In genomic region chr1:114756949-114757454, GRCh38 we compare ENCODE assay signal across 1 cellular context.
A peak's percentile ranks its signal among the peaks of the same experiment; 100 is the strongest.
TF ChIP-seq lines count a peak whose summit lies in the region.

No MANE protein-coding gene starts in this region.

TF ChIP-seq in K562, 482 proteins besides CTCF, POLR2A, EP300 and RAD21 (continued from another document):
- no peak for TF ChIP-seq ZNF639 (CRISPR knock-in tag; conservative IDR thresholded peaks at IDR 0.05 in 1 of 2, IDR thresholded peaks at IDR 0.05 in 1 of 2)
- peak; percentile 19; the same call in 1 of the 2 replicates for TF ChIP-seq ETV5 (CRISPR knock-in tag; IDR thresholded peaks at IDR 0.05; ENCODE audit: low read depth)
- peak in 1 of 2 experiments; percentile 80; a peak in 2 of 4 replicates for TF ChIP-seq HDAC1 (IDR thresholded peaks at IDR 0.05)
- TF ChIP-seq KLF13 (tag; IDR thresholded peaks at IDR 0.05; ENCODE audit: borderline replicate concordance, low read depth): 0 out of 2 replicates have a peak, but pooled peaks have one; percentile 40
- TF ChIP-seq SIN3A (IDR thresholded peaks at IDR 0.05; ENCODE audit: borderline replicate concordance in 2 of 2, control insufficient read depth in 1 of 2, low read depth in 2 of 2, low read length in 2 of 2): 0 out of 4 replicates have a peak, but pooled peaks have one; percentile 5 to 75
- TF ChIP-seq, protein P1, sequence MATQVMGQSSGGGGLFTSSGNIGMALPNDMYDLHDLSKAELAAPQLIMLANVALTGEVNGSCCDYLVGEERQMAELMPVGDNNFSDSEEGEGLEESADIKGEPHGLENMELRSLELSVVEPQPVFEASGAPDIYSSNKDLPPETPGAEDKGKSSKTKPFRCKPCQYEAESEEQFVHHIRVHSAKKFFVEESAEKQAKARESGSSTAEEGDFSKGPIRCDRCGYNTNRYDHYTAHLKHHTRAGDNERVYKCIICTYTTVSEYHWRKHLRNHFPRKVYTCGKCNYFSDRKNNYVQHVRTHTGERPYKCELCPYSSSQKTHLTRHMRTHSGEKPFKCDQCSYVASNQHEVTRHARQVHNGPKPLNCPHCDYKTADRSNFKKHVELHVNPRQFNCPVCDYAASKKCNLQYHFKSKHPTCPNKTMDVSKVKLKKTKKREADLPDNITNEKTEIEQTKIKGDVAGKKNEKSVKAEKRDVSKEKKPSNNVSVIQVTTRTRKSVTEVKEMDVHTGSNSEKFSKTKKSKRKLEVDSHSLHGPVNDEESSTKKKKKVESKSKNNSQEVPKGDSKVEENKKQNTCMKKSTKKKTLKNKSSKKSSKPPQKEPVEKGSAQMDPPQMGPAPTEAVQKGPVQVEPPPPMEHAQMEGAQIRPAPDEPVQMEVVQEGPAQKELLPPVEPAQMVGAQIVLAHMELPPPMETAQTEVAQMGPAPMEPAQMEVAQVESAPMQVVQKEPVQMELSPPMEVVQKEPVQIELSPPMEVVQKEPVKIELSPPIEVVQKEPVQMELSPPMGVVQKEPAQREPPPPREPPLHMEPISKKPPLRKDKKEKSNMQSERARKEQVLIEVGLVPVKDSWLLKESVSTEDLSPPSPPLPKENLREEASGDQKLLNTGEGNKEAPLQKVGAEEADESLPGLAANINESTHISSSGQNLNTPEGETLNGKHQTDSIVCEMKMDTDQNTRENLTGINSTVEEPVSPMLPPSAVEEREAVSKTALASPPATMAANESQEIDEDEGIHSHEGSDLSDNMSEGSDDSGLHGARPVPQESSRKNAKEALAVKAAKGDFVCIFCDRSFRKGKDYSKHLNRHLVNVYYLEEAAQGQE (CRISPR knock-in tag; IDR thresholded peaks at IDR 0.05; ENCODE audit: low read depth): no peak
- TF ChIP-seq CEBPB (tag; IDR thresholded peaks at IDR 0.05): peak; percentile 95
- no peak for TF ChIP-seq TAF7 (tag; IDR thresholded peaks at IDR 0.05)
- TF ChIP-seq TARDBP (IDR thresholded peaks at IDR 0.05): 0 out of 2 replicates have a peak, but pooled peaks have one; percentile 48
- peak; percentile 27; the same call in 1 of the 2 replicates for TF ChIP-seq BACH1 (tag; IDR thresholded peaks at IDR 0.05)
- TF ChIP-seq MYC (IDR thresholded peaks at IDR 0.05; ENCODE audit: low read depth, low read length): no peak
- 0 out of 2 replicates have a peak, but pooled peaks have one; percentile 9 for TF ChIP-seq MYC (CRISPR knock-in tag; IDR thresholded peaks at IDR 0.05; ENCODE audit: borderline replicate concordance, low read depth)
- TF ChIP-seq AFF4 (CRISPR knock-in tag; IDR thresholded peaks at IDR 0.05): 0 out of 2 replicates have a peak, but pooled peaks have one; percentile 24
- no peak for TF ChIP-seq TCF15 (CRISPR knock-in tag; IDR thresholded peaks at IDR 0.05)
- 0 out of 2 replicates have a peak, but pooled peaks have one; percentile 14 for TF ChIP-seq CAMTA2 (CRISPR knock-in tag; conservative IDR thresholded peaks at IDR 0.05)
- peak; percentile 4; the same call in 1 of the 2 replicates for TF ChIP-seq SIN3B (IDR thresholded peaks at IDR 0.05; ENCODE audit: low read depth)
- TF ChIP-seq KAT2B (IDR thresholded peaks at IDR 0.05; ENCODE audit: low read depth, low read length): no peak
- peak; percentile 43 to 50; a peak in 3 of 4 replicates for TF ChIP-seq MNT (conservative IDR thresholded peaks at IDR 0.05)
- TF ChIP-seq, protein P2, sequence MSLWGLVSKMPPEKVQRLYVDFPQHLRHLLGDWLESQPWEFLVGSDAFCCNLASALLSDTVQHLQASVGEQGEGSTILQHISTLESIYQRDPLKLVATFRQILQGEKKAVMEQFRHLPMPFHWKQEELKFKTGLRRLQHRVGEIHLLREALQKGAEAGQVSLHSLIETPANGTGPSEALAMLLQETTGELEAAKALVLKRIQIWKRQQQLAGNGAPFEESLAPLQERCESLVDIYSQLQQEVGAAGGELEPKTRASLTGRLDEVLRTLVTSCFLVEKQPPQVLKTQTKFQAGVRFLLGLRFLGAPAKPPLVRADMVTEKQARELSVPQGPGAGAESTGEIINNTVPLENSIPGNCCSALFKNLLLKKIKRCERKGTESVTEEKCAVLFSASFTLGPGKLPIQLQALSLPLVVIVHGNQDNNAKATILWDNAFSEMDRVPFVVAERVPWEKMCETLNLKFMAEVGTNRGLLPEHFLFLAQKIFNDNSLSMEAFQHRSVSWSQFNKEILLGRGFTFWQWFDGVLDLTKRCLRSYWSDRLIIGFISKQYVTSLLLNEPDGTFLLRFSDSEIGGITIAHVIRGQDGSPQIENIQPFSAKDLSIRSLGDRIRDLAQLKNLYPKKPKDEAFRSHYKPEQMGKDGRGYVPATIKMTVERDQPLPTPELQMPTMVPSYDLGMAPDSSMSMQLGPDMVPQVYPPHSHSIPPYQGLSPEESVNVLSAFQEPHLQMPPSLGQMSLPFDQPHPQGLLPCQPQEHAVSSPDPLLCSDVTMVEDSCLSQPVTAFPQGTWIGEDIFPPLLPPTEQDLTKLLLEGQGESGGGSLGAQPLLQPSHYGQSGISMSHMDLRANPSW (CRISPR knock-in tag; IDR thresholded peaks at IDR 0.05): peak; percentile 11; the same call in 1 of the 2 replicates
